In the genomic region with DNA sequence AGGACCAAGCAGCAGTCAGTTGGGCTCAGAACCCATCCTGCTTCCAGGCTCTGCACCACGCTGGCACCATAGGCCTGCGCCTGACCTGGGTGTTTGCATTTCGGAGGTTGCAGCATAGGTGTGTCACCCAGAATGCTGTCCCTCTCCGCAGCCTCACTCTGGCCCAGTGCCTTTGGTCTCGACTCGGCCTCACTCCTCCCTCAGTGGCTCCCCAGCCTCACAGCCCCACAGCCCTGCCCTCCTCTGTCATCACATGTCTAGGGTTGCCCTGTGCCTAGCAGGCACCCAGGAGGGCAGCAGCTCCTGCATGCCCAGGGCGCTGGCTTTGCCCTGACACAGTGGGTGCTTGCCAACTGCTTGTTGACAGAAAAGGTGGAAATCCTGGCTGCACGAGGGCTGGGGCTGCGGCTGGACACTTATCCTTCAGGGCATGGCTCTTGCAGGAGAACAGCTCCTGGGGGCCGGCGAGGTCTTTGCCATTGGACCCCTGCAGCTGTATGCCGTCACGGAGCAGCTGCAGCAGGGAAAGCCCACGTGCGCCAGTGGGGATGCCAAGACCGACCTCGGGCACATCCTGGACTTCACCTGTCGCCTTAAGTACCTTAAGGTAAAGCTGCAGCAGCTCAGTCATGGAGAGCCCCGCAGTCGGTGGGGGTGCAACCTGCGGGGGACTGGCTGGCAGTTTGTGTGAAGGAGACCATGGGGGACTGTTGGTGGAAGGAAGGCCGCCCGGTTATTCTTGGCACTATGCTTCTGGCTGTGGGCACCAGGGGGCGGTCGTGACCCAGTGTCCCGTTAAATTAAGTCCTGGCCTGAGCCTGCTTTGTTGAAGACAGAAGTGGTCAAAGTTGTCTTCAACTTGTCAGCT, we compare ENCODE assay signal across 8 cellular contexts. TPM values are rescaled to one million over a fixed set of nuclear protein-coding genes. Genes with fewer than 3 reads are reported as not detected.
A peak's percentile ranks its signal among the peaks of the same experiment; 100 is the strongest.
DNase-seq lines count a peak whose midpoint lies in the region; ATAC-seq and TF ChIP-seq lines count a peak whose summit lies in the region.

No MANE protein-coding gene starts in this region.

- no TSS peak for BruUV-seq in Caco-2 (replicated peaks; lab: Mats Ljungman, UMichigan)

- no peaks in the 10 kb centered on the region for H3K9me3 ChIP-seq in Caco-2
- no peaks in the 10 kb centered on the region for H3K9me3 ChIP-seq in Karpas-422 (ENCODE audit: low read length)
- H3K9me3 ChIP-seq in right cardiac atrium (ENCODE audit: control insufficient read depth, low read length): no peaks in the 10 kb centered on the region
- no peaks in the 10 kb centered on the region for H3K9me3 ChIP-seq in sigmoid colon

- no peak for TF ChIP-seq POLR2A in sigmoid colon (IDR thresholded peaks at IDR 0.05)
- no peak for TF ChIP-seq POLR2A in GM18505 (IDR thresholded peaks at IDR 0.05; ENCODE audit: borderline replicate concordance, extremely low read depth, insufficient read depth, insufficient read length)

- no peaks in the 10 kb centered on the region for H3K9me2 ChIP-seq in Karpas-422 (replicated peaks; ENCODE audit: insufficient read depth, low read length)

- peaks cover 4% of the 10 kb centered on the region for H3K36me3 ChIP-seq in Caco-2 (ENCODE audit: control insufficient read depth, insufficient read depth, low read length)
- peaks cover 25% of the 10 kb centered on the region for H3K36me3 ChIP-seq in Karpas-422 (ENCODE audit: insufficient read depth, low read length)
- peaks cover 40 to 66% (median 43%) of the 10 kb centered on the region in 4 donors for H3K36me3 ChIP-seq in sigmoid colon

- intact Hi-C loops in Caco-2 (cut with micrococcal nuclease; ENCODE audit: unreplicated experiment) (no loop called here), right cardiac atrium (cut with DNase I) (loop anchor here (5.0 to 10.0 kb wide), 4 partner anchors 66 to 216 kb away; a partner anchor contains a TSS), sigmoid colon (cut with DNase I) (loop anchor here (5.0 kb wide), 1 partner anchor 66 kb away; a partner anchor contains a TSS)

- no peak overlapping the region for H3K27ac ChIP-seq in Karpas-422 (ENCODE audit: low read length)
- H3K27ac ChIP-seq in right cardiac atrium (ENCODE audit: low read length): no peak overlapping the region
- no peak overlapping the region for H3K27ac ChIP-seq in sigmoid colon

- peak; percentile 34 to 59 for ATAC-seq in activated naive CD4-positive, alpha-beta T cell treated with anti-CD3 and anti-CD28 coated beads, Interleukin-2, amount 50 U/mL, for 72 hours
- peak; percentile 72 to 77 for ATAC-seq in right cardiac atrium
- no peak for ATAC-seq in HG03521 (IDR thresholded peaks at IDR 0.05; ENCODE audit: unreplicated experiment)
- ATAC-seq in GM18505 (IDR thresholded peaks at IDR 0.05; ENCODE audit: unreplicated experiment): no peak

- no peak overlapping the region for H3K4me2 ChIP-seq in Karpas-422 (ENCODE audit: low read depth, low read length, poor library complexity, severe bottlenecking)

- TF ChIP-seq EP300 in sigmoid colon (IDR thresholded peaks at IDR 0.05): no peak

- H3K9me3 Mint-ChIP-seq in Caco-2 (ENCODE audit: unreplicated experiment): no peaks in the 10 kb centered on the region
- no peaks in the 10 kb centered on the region for H3K9me3 Mint-ChIP-seq in activated naive CD4-positive, alpha-beta T cell treated with anti-CD3 and anti-CD28 coated beads, Interleukin-2, amount 50 U/mL, for 72 hours

- H3K4me1 ChIP-seq in Caco-2 (no peaks in the 10 kb centered on the region), Karpas-422 (ENCODE audit: low read length) (no peaks in the 10 kb centered on the region), right cardiac atrium (ENCODE audit: control insufficient read depth, insufficient read depth, low read length) (peaks cover 5% of the 10 kb centered on the region), sigmoid colon (peaks cover 0 to 23% (median 11%) of the 10 kb centered on the region in 4 donors)

- no peaks in the 10 kb centered on the region for H3K27me3 ChIP-seq in Caco-2 (replicated peaks; ENCODE audit: control insufficient read depth, insufficient read depth, low read length)
- no peaks in the 10 kb centered on the region for H3K27me3 ChIP-seq in Karpas-422 (ENCODE audit: low read length)
- no peaks in the 10 kb centered on the region for H3K27me3 ChIP-seq in right cardiac atrium (ENCODE audit: control insufficient read depth, insufficient read depth)
- H3K27me3 ChIP-seq in sigmoid colon: no peaks in the 10 kb centered on the region

- DNase-seq in Caco-2 (peak in 1 of 2 experiments; percentile 38), Karpas-422 (peak; percentile 77), right cardiac atrium (peak; percentile 76 to 91 (median 90)), sigmoid colon (no peak), NCI-H1694 (lab: John Stamatoyannopoulos, UW) (no peak)
- peak in 1 of 2 donors; percentile 42 for DNase-seq in activated naive CD4-positive, alpha-beta T cell treated with anti-CD3 and anti-CD28 coated beads, Interleukin-2, amount 50 U/mL, for 72 hours (ENCODE audit: low spot score in 2 of 2)

- CTCF ChIA-PET in Caco-2 (lab: Charles Lee): no interaction called here

- H3K27ac Mint-ChIP-seq in Caco-2 (ENCODE audit: unreplicated experiment): no peak overlapping the region
- peak overlapping the region; percentile 12 to 50 for H3K27ac Mint-ChIP-seq in activated naive CD4-positive, alpha-beta T cell treated with anti-CD3 and anti-CD28 coated beads, Interleukin-2, amount 50 U/mL, for 72 hours

- H3K9ac ChIP-seq in Karpas-422 (ENCODE audit: low read length): no peak overlapping the region

- no peak overlapping the region for H3K4me3 Mint-ChIP-seq in Caco-2 (ENCODE audit: unreplicated experiment)

- no peaks in the 10 kb centered on the region for H3K4me1 Mint-ChIP-seq in Caco-2 (ENCODE audit: low read depth, unreplicated experiment)

- peak; percentile 27 to 50 for TF ChIP-seq CTCF in Caco-2 (IDR thresholded peaks at IDR 0.05; ENCODE audit: insufficient read depth in 1 of 2, low read depth in 1 of 2, low read length in 1 of 2, severe bottlenecking in 1 of 2, unreplicated experiment in 1 of 2)
- peak in 3 of 4 experiments; percentile 31 to 61 (median 43) for TF ChIP-seq CTCF in sigmoid colon (IDR thresholded peaks at IDR 0.05)

- 56% methylated on average over 26 of the region's 26 CpGs for WGBS in right cardiac atrium
- WGBS in sigmoid colon, 2 donors: 70 to 74% methylated on average over 26 of the region's 26 CpGs

- no peak overlapping the region for H2AFZ ChIP-seq in Karpas-422 (ENCODE audit: low read length)

- H3K36me3 Mint-ChIP-seq in Caco-2 (ENCODE audit: insufficient read depth, unreplicated experiment): peaks cover 52% of the 10 kb centered on the region
- no peaks in the 10 kb centered on the region for H3K36me3 Mint-ChIP-seq in activated naive CD4-positive, alpha-beta T cell treated with anti-CD3 and anti-CD28 coated beads, Interleukin-2, amount 50 U/mL, for 72 hours

- peaks cover 8% of the 10 kb centered on the region; the same call in 1 of the 2 replicates for H4K20me1 ChIP-seq in Karpas-422 (ENCODE audit: insufficient read depth, low read depth, low read length)

- POLR2A ChIA-PET in Caco-2 (lab: Charles Lee): no interaction called here

- H3K27me3 Mint-ChIP-seq in Caco-2 (ENCODE audit: insufficient read depth, unreplicated experiment): no peaks in the 10 kb centered on the region

- H3K4me3 ChIP-seq in Caco-2 (ENCODE audit: low read depth, low read length): no peak overlapping the region
- H3K4me3 ChIP-seq in Karpas-422 (ENCODE audit: low read length): no peak overlapping the region
- H3K4me3 ChIP-seq in right cardiac atrium (ENCODE audit: low read length): no peak overlapping the region
- H3K4me3 ChIP-seq in sigmoid colon: no peak overlapping the region

- no peaks in the 10 kb centered on the region for H3K79me2 ChIP-seq in Karpas-422 (ENCODE audit: low read length)

RNA-seq across cellular contexts. Expression of a gene that starts 16.2 kb away (rescaled TPM):
- 61.1 and 62.2 TPM in 2 replicates for total RNA-seq in Caco-2 (2022)
- total RNA-seq in Karpas-422 (2014; rRNA removed; shearing (Covaris generic); ENCODE audit: low replicate concordance): 44.2 and 70.1 TPM in 2 replicates
- 100 to 1,000 TPM in 1 of 2 donors, 10 to 100 TPM in 1; 79.7 to 105 TPM for total RNA-seq in activated naive CD4-positive, alpha-beta T cell treated with anti-CD3 and anti-CD28 coated beads, Interleukin-2, amount 50 U/mL, for 72 hours
- 10 to 100 TPM; 48.6 to 59.2 (median 53.0) TPM for total RNA-seq in right cardiac atrium
- polyA plus RNA-seq in right cardiac atrium: 31.2 TPM
- 100 to 1,000 TPM in 1 of 4 donors, 10 to 100 TPM in 3; 53.5 to 113 (median 68.4) TPM for total RNA-seq in sigmoid colon
- 10 to 100 TPM; 14.3 to 47.4 (median 18.0) TPM for polyA plus RNA-seq in sigmoid colon

RNA-seq across cellular contexts. Expression of a gene that starts 17.8 kb away (rescaled TPM):
- total RNA-seq in Caco-2 (2022): 36.1 and 40.5 TPM in 2 replicates
- 0.65 TPM in 1 of 2 replicates, not detected in the other for total RNA-seq in Karpas-422 (2014; rRNA removed; shearing (Covaris generic); ENCODE audit: low replicate concordance)
- 1 to 10 TPM; 6.6 to 8.4 TPM for total RNA-seq in activated naive CD4-positive, alpha-beta T cell treated with anti-CD3 and anti-CD28 coated beads, Interleukin-2, amount 50 U/mL, for 72 hours
- total RNA-seq in right cardiac atrium: 1,000 to 10,000 TPM; 2,349 to 3,477 (median 2,851) TPM
- polyA plus RNA-seq in right cardiac atrium: 6,305 TPM
- 1 to 10 TPM in 1 of 4 donors, under 1 TPM in 1, not detected in 2; 0.99 to 2.9 TPM for total RNA-seq in sigmoid colon
- 10 to 100 TPM in 2 of 3 donors, 1 to 10 TPM in 1; 2.6 to 34.2 (median 23.6) TPM for polyA plus RNA-seq in sigmoid colon

RNA-seq across cellular contexts. Expression of a gene that starts 23.5 kb away (rescaled TPM):
- 0.39 and 0.63 TPM in 2 replicates for total RNA-seq in Caco-2 (2022)
- total RNA-seq in Karpas-422 (2014; rRNA removed; shearing (Covaris generic); ENCODE audit: low replicate concordance): not detected in 2 replicates
- total RNA-seq in activated naive CD4-positive, alpha-beta T cell treated with anti-CD3 and anti-CD28 coated beads, Interleukin-2, amount 50 U/mL, for 72 hours: under 1 TPM in 1 of 2 donors, not detected in 1; 0.36 TPM
- total RNA-seq in right cardiac atrium: 100 to 1,000 TPM in 2 of 4 donors, 10 to 100 TPM in 2; 91.9 to 159 (median 101) TPM
- polyA plus RNA-seq in right cardiac atrium: 69.5 TPM
- total RNA-seq in sigmoid colon: 100 to 1,000 TPM in 3 of 4 donors, 10 to 100 TPM in 1; 92.0 to 138 (median 120) TPM
- polyA plus RNA-seq in sigmoid colon: 10 to 100 TPM; 18.0 to 63.0 (median 58.5) TPM

RNA-seq across cellular contexts. Expression of a gene that starts 26.7 kb away (rescaled TPM):
- 0.28 and 0.32 TPM in 2 replicates for total RNA-seq in Caco-2 (2022)
- 0.11 TPM in 1 of 2 replicates, not detected in the other for total RNA-seq in Karpas-422 (2014; rRNA removed; shearing (Covaris generic); ENCODE audit: low replicate concordance)
- under 1 TPM; 0.20 to 0.33 TPM for total RNA-seq in activated naive CD4-positive, alpha-beta T cell treated with anti-CD3 and anti-CD28 coated beads, Interleukin-2, amount 50 U/mL, for 72 hours
- 10 to 100 TPM in 1 of 4 donors, 1 to 10 TPM in 3; 4.7 to 13.1 (median 8.3) TPM for total RNA-seq in right cardiac atrium
- polyA plus RNA-seq in right cardiac atrium: 11.2 TPM
- 1 to 10 TPM; 2.6 to 5.4 (median 4.3) TPM for total RNA-seq in sigmoid colon
- polyA plus RNA-seq in sigmoid colon: 1 to 10 TPM in 1 of 3 donors, under 1 TPM in 2; 0.23 to 7.4 (median 0.60) TPM

Comparison
In these comparisons a context has a peak if more than half of its experiments do, and no peak if none do; other contexts are left out.
1. DNase-seq: peak in Karpas-422 (single experiment) and right cardiac atrium (3 of 3); none in sigmoid colon (single experiment) and NCI-H1694 (single experiment).
2. ATAC-seq: peak in activated naive CD4-positive, alpha-beta T cell treated with anti-CD3 and anti-CD28 coated beads, Interleukin-2, amount 50 U/mL, for 72 hours (2 of 2) and right cardiac atrium (2 of 2); none in HG03521 (single experiment) and GM18505 (single experiment).
3. RNA of a gene that starts 17.8 kb away (total RNA-seq): 2,349 to 3,477 TPM in right cardiac atrium; 36.1 to 40.5 TPM in Caco-2, 6.6 to 8.4 TPM in activated naive CD4-positive, alpha-beta T cell treated with anti-CD3 and anti-CD28 coated beads, Interleukin-2, amount 50 U/mL, for 72 hours, 0.99 to 2.9 TPM in sigmoid colon and 0.65 TPM in Karpas-422; every median in the first group is over 10 times any median in the second.
4. RNA of a gene that starts 23.5 kb away (total RNA-seq): 92.0 to 138 TPM in sigmoid colon and 91.9 to 159 TPM in right cardiac atrium; 0.39 to 0.63 TPM in Caco-2, 0.36 TPM in activated naive CD4-positive, alpha-beta T cell treated with anti-CD3 and anti-CD28 coated beads, Interleukin-2, amount 50 U/mL, for 72 hours and not detected in Karpas-422; every median in the first group is over 10 times any median in the second.